ENCODE assay signal across 24 cellular contexts in genomic region chr12:122869207-122869973, GRCh38. TPM values are rescaled to one million over a fixed set of nuclear protein-coding genes. Genes with fewer than 3 reads are reported as not detected.
DNase-seq lines count a peak whose midpoint lies in the region; ATAC-seq, FAIRE-seq and TF ChIP-seq lines count a peak whose summit lies in the region.
"Had no signal": no experiment of that assay in that cellular context is flagged by ENCODE, and none has a peak within 500 bp of the region (broad histone marks: within the 10 kb centered on the region; RNA-seq: fewer than 3 reads in every experiment).

No MANE protein-coding gene starts in this region.

- intact Hi-C loops in CD4-positive, alpha-beta T cell (cut with DNase I, micrococcal nuclease), result loop anchor here in 1 of 2 experiments (5.0 kb wide), 1 partner anchor 33 kb away; no protein-coding TSS in a partner anchor
- intact Hi-C loops in OCI-LY7 (cut with micrococcal nuclease; ENCODE audit: unreplicated experiment), result no loop called here
- intact Hi-C loops in sigmoid colon (cut with DNase I), result no loop called here

- H3K4me1 ChIP-seq in OCI-LY7 (ENCODE audit: insufficient read depth, low read length, poor library complexity, severe bottlenecking) (peaks cover 55% of the 10 kb centered on the region), sigmoid colon (peaks cover 0 to 41% (median 36%) of the 10 kb centered on the region in 4 donors), endodermal cell (ENCODE audit: control insufficient read depth, insufficient read depth, low read length) (peaks cover 11% of the 10 kb centered on the region)

- H3K9me3 ChIP-seq in CD4-positive, alpha-beta T cell (ENCODE audit: control insufficient read depth, low read length), result no peaks in the 10 kb centered on the region
- H3K9me3 ChIP-seq in OCI-LY7 (ENCODE audit: low read length) (no peaks in the 10 kb centered on the region), sigmoid colon (no peaks in the 10 kb centered on the region), endodermal cell (ENCODE audit: control insufficient read depth, low read length) (no peaks in the 10 kb centered on the region)
- H3K9me3 ChIP-seq: tibial artery had no signal

- H4K20me1 ChIP-seq in OCI-LY7 (ENCODE audit: insufficient read depth, low read length), result no peaks in the 10 kb centered on the region

- peaks cover 47% of the 10 kb centered on the region for H3K4me1 Mint-ChIP-seq in CD4-positive, alpha-beta T cell (ENCODE audit: low read depth)
- peaks cover 31% of the 10 kb centered on the region for H3K4me1 Mint-ChIP-seq in endodermal cell

- BruUV-seq in OCI-LY7 (replicated peaks; lab: Mats Ljungman, UMichigan), result no TSS peak

- H3K36me3 Mint-ChIP-seq in CD4-positive, alpha-beta T cell (ENCODE audit: low read depth), result peaks cover 70% of the 10 kb centered on the region
- peaks cover 40% of the 10 kb centered on the region for H3K36me3 Mint-ChIP-seq in endodermal cell (ENCODE audit: low read depth)

- H3K79me2 ChIP-seq in OCI-LY7 (ENCODE audit: insufficient read depth, low read depth, low read length), result no peaks in the 10 kb centered on the region

- H3K36me3 ChIP-seq in OCI-LY7 (ENCODE audit: insufficient read depth, low read length) (no peaks in the 10 kb centered on the region), sigmoid colon (peaks cover 5 to 48% (median 20%) of the 10 kb centered on the region in 4 donors), endodermal cell (ENCODE audit: control insufficient read depth, insufficient read depth, low read length) (peaks cover 54% of the 10 kb centered on the region)

- H2AFZ ChIP-seq in OCI-LY7 (ENCODE audit: low read length), result no peak overlapping the region

- no peak overlapping the region for H3K27ac ChIP-seq in CD4-positive, alpha-beta T cell (ENCODE audit: low read depth, low read length)
- H3K27ac ChIP-seq in OCI-LY7 (ENCODE audit: low read depth, low read length, poor library complexity, severe bottlenecking) (no peak overlapping the region), sigmoid colon (peak overlapping the region in 1 of 4 donors; percentile 84), endodermal cell (ENCODE audit: low read depth, low read length) (no peak overlapping the region)
- H3K27ac ChIP-seq: SK-N-MC, tibial artery had no signal

- FAIRE-seq in frontal cortex (lab: Jason Lieb, UNC), result no peak

- no peak for TF ChIP-seq POLR2A in sigmoid colon (IDR thresholded peaks at IDR 0.05)

- H3K4me2 ChIP-seq in OCI-LY7 (ENCODE audit: low read length), result peak overlapping the region; percentile 10; the same call in 1 of the 2 replicates

- H3K9me3 Mint-ChIP-seq in CD4-positive, alpha-beta T cell, result no peaks in the 10 kb centered on the region
- H3K9me3 Mint-ChIP-seq in endodermal cell, result no peaks in the 10 kb centered on the region
- H3K9me3 Mint-ChIP-seq: activated CD4-positive, alpha-beta T cell treated with anti-CD3 and anti-CD28 coated beads, Interleukin-2, amount 10 ng/mL, durations not matched to agents 7 days and 5 days; activated naive CD8-positive, alpha-beta T cell treated with anti-CD3 and anti-CD28 coated beads for 36 hours; activated T-helper 17 cell treated with anti-CD3 and anti-CD28 coated beads, Interleukin-2, amount 50 U/mL, for 72 hours; H9; stimulated activated naive CD8-positive, alpha-beta T cell treated with anti-CD3 and anti-CD28 coated beads, Interleukin-15, Interleukin-2, amounts not matched to agents 100 ng/mL and 50 ng/mL, for 24 hours had no signal

- WGBS in sigmoid colon, 2 donors, result 71 to 91% methylated on average over 8 of the region's 8 CpGs
- 98% methylated on average over 6 to 8 of the region's 8 CpGs for WGBS in endodermal cell (ENCODE audit: insufficient coverage in 1 of 2, insufficient read length in 1 of 2), 2 experiments

- no peak for DNase-seq in CD4-positive, alpha-beta T cell
- DNase-seq in OCI-LY7 (ENCODE audit: low spot score) (no peak), epidermal melanocyte (ENCODE audit: insufficient read length, low spot score) (peak; percentile 12), sigmoid colon (peak; percentile 27), frontal cortex (ENCODE audit: low spot score in 2 of 2) (no peak), endodermal cell (no peak)
- DNase-seq: activated CD4-positive, alpha-beta T cell treated with anti-CD3 and anti-CD28 coated beads, Interleukin-2, amount 10 ng/mL, durations not matched to agents 7 days and 5 days; activated naive CD8-positive, alpha-beta T cell treated with anti-CD3 and anti-CD28 coated beads for 36 hours; DND-41; H9; Kasumi-1; mesendoderm; NCI-H187; NCI-H524 treated with DMSO at 0.1 percent for 48 hours; retina; stimulated activated CD4-positive, alpha-beta T cell treated with anti-CD3 and anti-CD28 coated beads, Interleukin-12 subunit alpha, Interleukin-12 subunit beta, amount 100 ng/mL, for 4 hours; stimulated activated CD4-positive, alpha-beta T cell treated with anti-CD3 and anti-CD28 coated beads, Interleukin-4, amount 100 ng/mL, for 4 hours; T-helper 2 cell had no signal

- no peak overlapping the region for H3K9ac ChIP-seq in endodermal cell (ENCODE audit: extremely low read depth, low read length, poor library complexity, severe bottlenecking)

- H3K4me3 Mint-ChIP-seq in CD4-positive, alpha-beta T cell, result peak overlapping the region; percentile 6
- no peak overlapping the region for H3K4me3 Mint-ChIP-seq in endodermal cell
- H3K4me3 Mint-ChIP-seq: activated CD4-positive, alpha-beta T cell treated with anti-CD3 and anti-CD28 coated beads, Interleukin-2, amount 10 ng/mL, durations not matched to agents 7 days and 5 days; activated naive CD8-positive, alpha-beta T cell treated with anti-CD3 and anti-CD28 coated beads for 36 hours; activated T-helper 17 cell treated with anti-CD3 and anti-CD28 coated beads, Interleukin-2, amount 50 U/mL, for 72 hours; H9; stimulated activated naive CD8-positive, alpha-beta T cell treated with anti-CD3 and anti-CD28 coated beads, Interleukin-15, Interleukin-2, amounts not matched to agents 100 ng/mL and 50 ng/mL, for 24 hours had no signal

- CTCF ChIA-PET in CD4-positive, alpha-beta T cell (lab: Charles Lee), result interaction anchor here (1.5 kb wide), 1 partner anchor 29 kb away, joined by 3 read pairs; no protein-coding TSS in a partner anchor
- CTCF ChIA-PET in OCI-LY7 (lab: Charles Lee; ENCODE audit: unreplicated experiment), result interaction anchor here (0.6 kb wide), 1 partner anchor 102 kb away, joined by 4 read pairs; no protein-coding TSS in a partner anchor

- TF ChIP-seq CTCF in CD4-positive, alpha-beta T cell (IDR thresholded peaks at IDR 0.05), result no peak
- no peak for TF ChIP-seq CTCF in OCI-LY7 (conservative IDR thresholded peaks at IDR 0.05; ENCODE audit: low read length)
- TF ChIP-seq CTCF in sigmoid colon (IDR thresholded peaks at IDR 0.05), result no peak
- TF ChIP-seq CTCF in endodermal cell (conservative IDR thresholded peaks at IDR 0.05), result no peak

- H3K27me3 ChIP-seq in CD4-positive, alpha-beta T cell (ENCODE audit: control insufficient read depth, insufficient read depth, low read length), result no peaks in the 10 kb centered on the region
- H3K27me3 ChIP-seq in sigmoid colon (no peaks in the 10 kb centered on the region), endodermal cell (ENCODE audit: control insufficient read depth, insufficient read depth, low read length, poor library complexity, severe bottlenecking) (peaks cover 49% of the 10 kb centered on the region)
- H3K27me3 ChIP-seq: tibial artery had no signal

- no peak overlapping the region for H3K4me3 ChIP-seq in OCI-LY7 (ENCODE audit: low read depth, low read length, poor library complexity, severe bottlenecking)
- H3K4me3 ChIP-seq in sigmoid colon, result no peak overlapping the region
- H3K4me3 ChIP-seq in endodermal cell (ENCODE audit: low read length), result no peak overlapping the region
- H3K4me3 ChIP-seq: SK-N-MC, tibial artery had no signal

- POLR2A ChIA-PET in CD4-positive, alpha-beta T cell (lab: Charles Lee), result interaction anchor here (0.7 to 5.6 kb wide), 5 partner anchors 20 to 415 kb away, joined by 3 to 81 read pairs (median 5); partner anchors contain the start of genes MTRFR and VPS37B
- POLR2A ChIA-PET in OCI-LY7 (lab: Charles Lee), result no interaction called here

- H3K27me3 Mint-ChIP-seq in CD4-positive, alpha-beta T cell, result no peaks in the 10 kb centered on the region
- H3K27me3 Mint-ChIP-seq in endodermal cell (ENCODE audit: insufficient read depth), result peaks cover 64% of the 10 kb centered on the region
- H3K27me3 Mint-ChIP-seq: activated naive CD8-positive, alpha-beta T cell treated with anti-CD3 and anti-CD28 coated beads for 36 hours; activated T-helper 17 cell treated with anti-CD3 and anti-CD28 coated beads, Interleukin-2, amount 50 U/mL, for 72 hours had no signal

- no peak for ATAC-seq in CD4-positive, alpha-beta T cell (ENCODE audit: poor library complexity)
- no peak for ATAC-seq in GM18870 (IDR thresholded peaks at IDR 0.05; ENCODE audit: unreplicated experiment)
- ATAC-seq: activated T-helper 17 cell treated with anti-CD3 and anti-CD28 coated beads, Interleukin-2, amount 50 U/mL, for 72 hours; left colon had no signal

- peak overlapping the region; percentile 47 for H3K27ac Mint-ChIP-seq in CD4-positive, alpha-beta T cell
- no peak overlapping the region for H3K27ac Mint-ChIP-seq in endodermal cell
- H3K27ac Mint-ChIP-seq: activated CD4-positive, alpha-beta T cell treated with anti-CD3 and anti-CD28 coated beads, Interleukin-2, amount 10 ng/mL, durations not matched to agents 7 days and 5 days; activated naive CD8-positive, alpha-beta T cell treated with anti-CD3 and anti-CD28 coated beads for 36 hours; activated T-helper 17 cell treated with anti-CD3 and anti-CD28 coated beads, Interleukin-2, amount 50 U/mL, for 72 hours; H9; stimulated activated naive CD8-positive, alpha-beta T cell treated with anti-CD3 and anti-CD28 coated beads, Interleukin-15, Interleukin-2, amounts not matched to agents 100 ng/mL and 50 ng/mL, for 24 hours had no signal

- no peak for TF ChIP-seq EP300 in sigmoid colon (IDR thresholded peaks at IDR 0.05)

- H3K9me2 ChIP-seq in OCI-LY7 (ENCODE audit: insufficient read depth, low read length), result no peaks in the 10 kb centered on the region

RNA-seq across cellular contexts. Expression of gene VPS37B, which starts 26.5 kb away (rescaled TPM):
- 100 to 1,000 TPM in 1 of 2 experiments, 10 to 100 TPM in 1; 97.7 to 104 TPM for total RNA-seq in CD4-positive, alpha-beta T cell
- total RNA-seq in OCI-LY7 (2014; rRNA removed; shearing (Covaris generic)), result 1.5 and 2.5 TPM in 2 replicates
- total RNA-seq in OCI-LY7 (2022), result 1.7 and 1.8 TPM in 2 replicates
- total RNA-seq in sigmoid colon, result 10 to 100 TPM in 3 of 4 donors, 1 to 10 TPM in 1; 8.6 to 17.2 (median 15.3) TPM
- polyA plus RNA-seq in sigmoid colon, result 10 to 100 TPM; 53.2 to 64.7 (median 54.1) TPM
- 13.0 TPM for total RNA-seq in frontal cortex
- total RNA-seq in endodermal cell, result 10 to 100 TPM; 22.7 to 24.1 TPM
- 28.1 TPM for polyA plus RNA-seq in endodermal cell (2013, experiment 1 of 2)
- 28.9 TPM for polyA plus RNA-seq in endodermal cell (2013, experiment 2 of 2)

RNA-seq across cellular contexts. Expression of gene HIP1R, which starts 34.1 kb away (rescaled TPM):
- total RNA-seq in CD4-positive, alpha-beta T cell, result 100 to 1,000 TPM; 184 to 185 TPM
- 59.6 and 66.4 TPM in 2 replicates for total RNA-seq in OCI-LY7 (2014; rRNA removed; shearing (Covaris generic))
- total RNA-seq in OCI-LY7 (2022), result 56.5 and 70.2 TPM in 2 replicates
- 10 to 100 TPM in 1 of 4 donors, 1 to 10 TPM in 3; 4.2 to 15.2 (median 5.5) TPM for total RNA-seq in sigmoid colon
- polyA plus RNA-seq in sigmoid colon, result 10 to 100 TPM; 21.5 to 77.4 (median 24.6) TPM
- 88.0 TPM for total RNA-seq in frontal cortex
- 10 to 100 TPM; 24.5 to 24.9 TPM for total RNA-seq in endodermal cell
- 22.0 TPM for polyA plus RNA-seq in endodermal cell (2013, experiment 1 of 2)
- 21.2 TPM for polyA plus RNA-seq in endodermal cell (2013, experiment 2 of 2)

Comparison
In these comparisons a context has a peak if more than half of its experiments do, and no peak if none do; other contexts are left out.
1. DNase-seq: peak in epidermal melanocyte (single experiment) and sigmoid colon (single experiment); none in CD4-positive, alpha-beta T cell (0 of 10), OCI-LY7 (single experiment), frontal cortex (0 of 2) and endodermal cell (single experiment).